In genomic region chr13:63636231-63636993, GRCh38 we compare ENCODE assay signal across 8 cellular contexts.
DNase-seq lines count a peak whose midpoint lies in the region; ATAC-seq and TF ChIP-seq lines count a peak whose summit lies in the region.

No MANE protein-coding gene starts in this region.

- peak; percentile 48 to 58 for ATAC-seq in stimulated activated naive B cell treated with anti-CD40 and anti-IgM and Interleukin-4, amounts not matched to agents 10 μg/mL and 1 μg/mL and 100 μg/mL, for 72 hours (replicated peaks)

- TF ChIP-seq CTCF in H9 (conservative IDR thresholded peaks at IDR 0.05) (peak; percentile 61), chondrocyte (IDR thresholded peaks at IDR 0.05) (peak; percentile 42), ovary (IDR thresholded peaks at IDR 0.05) (no peak)

- no peaks in the 10 kb centered on the region for H3K36me3 Mint-ChIP-seq in H9 (ENCODE audit: insufficient read depth in 1 of 3, low read depth in 3 of 3)
- no peaks in the 10 kb centered on the region for H3K36me3 Mint-ChIP-seq in chondrocyte (ENCODE audit: low read depth)
- no peaks in the 10 kb centered on the region for H3K36me3 Mint-ChIP-seq in stimulated activated naive B cell treated with anti-CD40 and anti-IgM and Interleukin-4, amounts not matched to agents 10 μg/mL and 1 μg/mL and 100 μg/mL, for 72 hours

- H3K9ac ChIP-seq in H9 (ENCODE audit: extremely low read depth, insufficient read length, low read length) = no peak overlapping the region

- no peak overlapping the region for H3K4ac ChIP-seq in H9 (ENCODE audit: low read depth, low read length)

- no peak for TF ChIP-seq EP300 in ovary (IDR thresholded peaks at IDR 0.05)

- no peak overlapping the region for H3K18ac ChIP-seq in H9 (ENCODE audit: insufficient read length, low read depth, low read length)

- no peak overlapping the region for H3K56ac ChIP-seq in H9 (ENCODE audit: insufficient read length, low read depth, low read length)

- DNase-seq in H9 = no peak
- peak; percentile 57 for DNase-seq in NCI-H2081 treated with DMSO at 0.1 percent for 48 hours (lab: John Stamatoyannopoulos, UW)
- DNase-seq in chondrocyte (ENCODE audit: low spot score) = no peak
- no peak for DNase-seq in stimulated activated naive B cell treated with anti-CD40 and anti-IgM and Interleukin-4, amounts not matched to agents 10 μg/mL and 1 μg/mL and 100 μg/mL, for 72 hours
- no peak for DNase-seq in KG1 (lab: John Stamatoyannopoulos, UW)
- DNase-seq in ovary = no peak
- no peak for DNase-seq in NCI-H2171 treated with DMSO at 0.1 percent for 48 hours (lab: John Stamatoyannopoulos, UW)

- no peak overlapping the region for H2AK5ac ChIP-seq in H9 (ENCODE audit: insufficient read length, low read length)

- H3K14ac ChIP-seq in H9 (ENCODE audit: insufficient read depth, low read length) = no peak overlapping the region

- no peak overlapping the region for H3K4me3 Mint-ChIP-seq in H9
- H3K4me3 Mint-ChIP-seq in chondrocyte (ENCODE audit: unreplicated experiment) = no peak overlapping the region
- H3K4me3 Mint-ChIP-seq in stimulated activated naive B cell treated with anti-CD40 and anti-IgM and Interleukin-4, amounts not matched to agents 10 μg/mL and 1 μg/mL and 100 μg/mL, for 72 hours = peak overlapping the region; percentile 82 to 83

- no peak overlapping the region for H2BK15ac ChIP-seq in H9 (ENCODE audit: low read depth, low read length)

- no peak overlapping the region for H3K4me2 ChIP-seq in H9 (ENCODE audit: insufficient read depth, insufficient read length, low read length)

- H3K4me1 ChIP-seq in H9 (ENCODE audit: insufficient read depth, low read length) = no peaks in the 10 kb centered on the region
- H3K4me1 ChIP-seq in ovary (ENCODE audit: insufficient read depth) = no peaks in the 10 kb centered on the region

- no peaks in the 10 kb centered on the region for H3K27me3 ChIP-seq in H9 (ENCODE audit: insufficient read depth, low read length)
- H3K27me3 ChIP-seq in ovary = no peaks in the 10 kb centered on the region

- no peak overlapping the region for H3K23ac ChIP-seq in H9 (ENCODE audit: insufficient read length, low read depth, low read length)

- H3K9me3 ChIP-seq in H9 (ENCODE audit: control insufficient read depth, low read depth, low read length) (no peaks in the 10 kb centered on the region), ovary (no peaks in the 10 kb centered on the region)

- H2BK120ac ChIP-seq in H9 (ENCODE audit: low read depth, low read length, poor library complexity, severe bottlenecking) = no peak overlapping the region

- intact Hi-C loops in ovary (cut with DNase I) = no loop called here

- H3T11ph ChIP-seq in H9 (ENCODE audit: low read length) = no peak overlapping the region

- H3K27ac Mint-ChIP-seq in H9 = peak overlapping the region in 1 of 3 experiments; percentile 47; a peak in 1 of 7 replicates
- no peak overlapping the region for H3K27ac Mint-ChIP-seq in chondrocyte (ENCODE audit: unreplicated experiment)
- H3K27ac Mint-ChIP-seq in stimulated activated naive B cell treated with anti-CD40 and anti-IgM and Interleukin-4, amounts not matched to agents 10 μg/mL and 1 μg/mL and 100 μg/mL, for 72 hours = peak overlapping the region; percentile 72

- H3K79me1 ChIP-seq in H9 (ENCODE audit: insufficient read depth, low read depth, low read length, poor library complexity, severe bottlenecking) = no peaks in the 10 kb centered on the region

- no peaks in the 10 kb centered on the region for H3K9me3 Mint-ChIP-seq in H9
- H3K9me3 Mint-ChIP-seq in chondrocyte (ENCODE audit: low read depth) = no peaks in the 10 kb centered on the region
- no peaks in the 10 kb centered on the region for H3K9me3 Mint-ChIP-seq in stimulated activated naive B cell treated with anti-CD40 and anti-IgM and Interleukin-4, amounts not matched to agents 10 μg/mL and 1 μg/mL and 100 μg/mL, for 72 hours

- no peaks in the 10 kb centered on the region for H4K20me1 ChIP-seq in H9 (ENCODE audit: control insufficient read depth, insufficient read depth, insufficient read length)

- H3K27me3 Mint-ChIP-seq in H9 (ENCODE audit: low read depth) (no peaks in the 10 kb centered on the region), chondrocyte (ENCODE audit: low read depth) (no peaks in the 10 kb centered on the region)
- H3K27me3 Mint-ChIP-seq in stimulated activated naive B cell treated with anti-CD40 and anti-IgM and Interleukin-4, amounts not matched to agents 10 μg/mL and 1 μg/mL and 100 μg/mL, for 72 hours = no peaks in the 10 kb centered on the region

- H4K5ac ChIP-seq in H9 (ENCODE audit: insufficient read length, low read depth, low read length) = no peak overlapping the region

- H3K23me2 ChIP-seq in H9 (ENCODE audit: insufficient read length, low read depth, low read length, poor library complexity, severe bottlenecking) = no peaks in the 10 kb centered on the region

- H2BK12ac ChIP-seq in H9 (ENCODE audit: insufficient read length, low read depth, low read length) = no peak overlapping the region

- no peaks in the 10 kb centered on the region for H3K36me3 ChIP-seq in ovary

- H2BK20ac ChIP-seq in H9 (ENCODE audit: low read depth, low read length, poor library complexity, severe bottlenecking) = no peak overlapping the region

- H2AFZ ChIP-seq in H9 (ENCODE audit: low read length) = no peak overlapping the region

- no peaks in the 10 kb centered on the region for H3K79me2 ChIP-seq in H9 (ENCODE audit: insufficient read depth, low read length)

- H4K8ac ChIP-seq in H9 (replicated peaks; ENCODE audit: insufficient read length, low read depth, low read length) = no peak overlapping the region

- H3K4me1 Mint-ChIP-seq in H9 = peaks cover 0 to 3% of the 10 kb centered on the region in 2 experiments; a peak in 1 of 4 replicates
- no peaks in the 10 kb centered on the region for H3K4me1 Mint-ChIP-seq in chondrocyte (ENCODE audit: low read depth)
- no peaks in the 10 kb centered on the region for H3K4me1 Mint-ChIP-seq in stimulated activated naive B cell treated with anti-CD40 and anti-IgM and Interleukin-4, amounts not matched to agents 10 μg/mL and 1 μg/mL and 100 μg/mL, for 72 hours

- H3K27ac ChIP-seq in H9 (ENCODE audit: insufficient read length, low read depth, low read length) = no peak overlapping the region
- H3K27ac ChIP-seq in ovary = no peak overlapping the region

- H2BK5ac ChIP-seq in H9 (ENCODE audit: insufficient read length, low read length) = no peak overlapping the region

- H3K4me3 ChIP-seq in GM08714 (ENCODE audit: low read length) (peak overlapping the region; percentile 59), ovary (no peak overlapping the region)

- TF ChIP-seq POLR2A in ovary (IDR thresholded peaks at IDR 0.05) = no peak

- WGBS in H9 (ENCODE audit: extremely low coverage, insufficient read length, low lambda C conversion rate) = no CpG with 5 or more reads among the region's 6 CpGs
- 4 to 12% (median 6%) methylated on average over 6 of the region's 6 CpGs for WGBS in ovary, 3 donors

- no peak overlapping the region for H4K91ac ChIP-seq in H9 (ENCODE audit: insufficient read length, low read depth, low read length)

Comparison
In these comparisons a context has a peak if more than half of its experiments do, and no peak if none do; other contexts are left out.
1. H3K4me3 Mint-ChIP-seq: peak in stimulated activated naive B cell treated with anti-CD40 and anti-IgM and Interleukin-4, amounts not matched to agents 10 μg/mL and 1 μg/mL and 100 μg/mL, for 72 hours (2 of 2); none in H9 (0 of 2) and chondrocyte (single experiment).
2. CTCF ChIP-seq: peak in H9 (single experiment) and chondrocyte (single experiment); none in ovary (0 of 3).